Comparison of ENCODE assay signal across 22 cellular contexts in genomic region chr1:246775531-246776385, GRCh38. TPM values are rescaled to one million over a fixed set of nuclear protein-coding genes. Genes with fewer than 3 reads are reported as not detected.
DNase-seq lines count a peak whose midpoint lies in the region; ATAC-seq, FAIRE-seq and TF ChIP-seq lines count a peak whose summit lies in the region.
"Had no signal": no experiment of that assay in that cellular context is flagged by ENCODE, and none has a peak within 500 bp of the region (broad histone marks: within the 10 kb centered on the region; RNA-seq: fewer than 3 reads in every experiment).

No MANE protein-coding gene starts in this region.

- no peak for TF ChIP-seq RAD21 in HepG2 (CRISPR knock-in tag; IDR thresholded peaks at IDR 0.05)
- no peak for TF ChIP-seq RAD21 in K562 (CRISPR knock-in tag; conservative IDR thresholded peaks at IDR 0.05 in 1 of 2, IDR thresholded peaks at IDR 0.05 in 1 of 2)

- H3K9me3 Mint-ChIP-seq in nephron progenitor cell: no peaks in the 10 kb centered on the region
- H3K9me3 Mint-ChIP-seq: CD8-positive, alpha-beta memory T cell had no signal

- H3K4me2 ChIP-seq in HepG2 (ENCODE audit: low read depth, low read length) (no peak overlapping the region), K562 (ENCODE audit: insufficient read depth, low read length) (no peak overlapping the region)
- H3K4me2 ChIP-seq: PC-9 had no signal

- 86% methylated on average over 19 of the region's 23 CpGs for WGBS in right lobe of liver (ENCODE audit: insufficient coverage, low coverage, low lambda C conversion rate, missing lambda C conversion rate)
- 93% methylated on average over 23 of the region's 23 CpGs for WGBS in HepG2 (ENCODE audit: low lambda C conversion rate)
- 69% methylated on average over 23 of the region's 23 CpGs for WGBS in K562 (ENCODE audit: insufficient coverage, low coverage, missing lambda C conversion rate)

- H3K9me1 ChIP-seq in K562 (ENCODE audit: control insufficient read depth, insufficient read depth, low read length): no peaks in the 10 kb centered on the region

- H3K27ac ChIP-seq in right lobe of liver: no peak overlapping the region
- no peak overlapping the region for H3K27ac ChIP-seq in HepG2 (ENCODE audit: extremely low read length, insufficient read depth, low read length)
- no peak overlapping the region for H3K27ac ChIP-seq in K562 (ENCODE audit: extremely low read depth, low read depth, low read length)
- H3K27ac ChIP-seq: BLaER1 treated with 17β-estradiol and CSF1 and Interleukin-3, amounts not matched to agents 10 nM and 100 nM; PC-9; SJSA1 had no signal

- ATAC-seq in right lobe of liver: peak; percentile 29 to 79 (median 56)
- no peak for ATAC-seq in HepG2
- ATAC-seq in K562: peak; percentile 29; the same call in 1 of the 3 replicates
- ATAC-seq: Right ventricle myocardium inferior had no signal

- H3K36me3 ChIP-seq in right lobe of liver: peaks cover 0 to 69% (median 23%) of the 10 kb centered on the region in 4 donors
- peaks cover 15 to 47% of the 10 kb centered on the region in 2 experiments for H3K36me3 ChIP-seq in HepG2 (replicated peaks in 1 of 2; ENCODE audit: control insufficient read depth in 1 of 2, insufficient read depth in 2 of 2, low read length in 2 of 2)
- H3K36me3 ChIP-seq in K562 (ENCODE audit: control insufficient read depth, insufficient read depth, low read length): peaks cover 9% of the 10 kb centered on the region; the same call in 1 of the 3 replicates

- DNase-seq in right lobe of liver (no peak), HepG2 (ENCODE audit: low spot score) (no peak), K562 (ENCODE audit: extremely low read depth in 1 of 4, low spot score in 3 of 4) (no peak), nephron progenitor cell (no peak), NCI-H345 (lab: John Stamatoyannopoulos, UW) (no peak), NCI-H524 treated with DMSO at 0.1 percent for 48 hours (lab: John Stamatoyannopoulos, UW) (no peak), hypothalamus (lab: John Stamatoyannopoulos, UW) (no peak)
- DNase-seq: CD8-positive, alpha-beta memory T cell; DMS79 treated with DMSO at 0.1 percent for 48 hours; Kasumi-1; MG63; NCI-H1105 treated with DMSO at 0.1 percent for 48 hours; NCI-H146; NCI-H2029; NCI-H446 treated with DMSO at 0.1 percent for 48 hours; NCI-H526 treated with DMSO at 0.1 percent for 48 hours; PC-9 had no signal

- no peak overlapping the region for H3K9ac ChIP-seq in HepG2 (ENCODE audit: insufficient read depth, low read depth, low read length)
- no peak overlapping the region for H3K9ac ChIP-seq in K562 (ENCODE audit: insufficient read depth in 1 of 2, low read depth in 2 of 2, low read length in 2 of 2)
- H3K9ac ChIP-seq: BLaER1 treated with 17β-estradiol and CSF1 and Interleukin-3, amounts not matched to agents 10 nM and 100 nM had no signal

- TF ChIP-seq POLR2A in right lobe of liver (IDR thresholded peaks at IDR 0.05) (no peak), HepG2 (IDR thresholded peaks at IDR 0.05; ENCODE audit: insufficient read depth in 1 of 2, low read depth in 2 of 2, low read length in 2 of 2) (no peak), K562 (conservative IDR thresholded peaks at IDR 0.05) (no peak)

- TF ChIP-seq EP300 in HepG2 (IDR thresholded peaks at IDR 0.05; ENCODE audit: low read depth in 2 of 2, low read length in 2 of 2) (no peak), HepG2 (CRISPR knock-in tag; IDR thresholded peaks at IDR 0.05; ENCODE audit: borderline replicate concordance) (no peak), K562 (IDR thresholded peaks at IDR 0.05; ENCODE audit: low read length) (no peak)

- BruUV-seq in HepG2 (replicated peaks; lab: Mats Ljungman, UMichigan): no TSS peak
- BruUV-seq in K562 (replicated peaks; lab: Mats Ljungman, UMichigan): no TSS peak

- no peaks in the 10 kb centered on the region for H3K79me2 ChIP-seq in HepG2 (ENCODE audit: insufficient read depth, low read length)
- H3K79me2 ChIP-seq in K562 (ENCODE audit: control insufficient read depth, insufficient read depth, low read length): no peaks in the 10 kb centered on the region

- CTCF ChIA-PET in HepG2 (lab: Yijun Ruan, JAX; ENCODE audit: low intra/inter-chr PET ratio, low total read pairs): no interaction called here
- CTCF ChIA-PET in K562 (lab: Yijun Ruan, JAX; ENCODE audit: low intra/inter-chr PET ratio): no interaction called here

- H3K4me1 ChIP-seq in right lobe of liver (no peaks in the 10 kb centered on the region), HepG2 (ENCODE audit: insufficient read depth, low read length) (no peaks in the 10 kb centered on the region), K562 (replicated peaks in 1 of 2; ENCODE audit: control insufficient read depth in 2 of 2, insufficient read depth in 2 of 2, low read length in 2 of 2) (no peaks in the 10 kb centered on the region)
- H3K4me1 ChIP-seq: SJSA1 had no signal

- peak overlapping the region; percentile 48 for H3K27ac Mint-ChIP-seq in nephron progenitor cell
- H3K27ac Mint-ChIP-seq: CD8-positive, alpha-beta memory T cell had no signal

- H3K4me3 Mint-ChIP-seq in nephron progenitor cell: peak overlapping the region; percentile 20
- H3K4me3 Mint-ChIP-seq: CD8-positive, alpha-beta memory T cell had no signal

- H3K4me1 Mint-ChIP-seq in nephron progenitor cell: peaks cover 44% of the 10 kb centered on the region

- H3K27me3 Mint-ChIP-seq in nephron progenitor cell (ENCODE audit: low read depth, poor library complexity): peaks cover 2% of the 10 kb centered on the region
- H3K27me3 Mint-ChIP-seq: CD8-positive, alpha-beta memory T cell had no signal

- FAIRE-seq in HepG2 (lab: Jason Lieb, UNC) (no peak), K562 (lab: Jason Lieb, UNC) (no peak)
- FAIRE-seq: GM18507, H54 had no signal

- H3K36me3 Mint-ChIP-seq in nephron progenitor cell (ENCODE audit: low read depth): peaks cover 86% of the 10 kb centered on the region

- H4K20me1 ChIP-seq in HepG2 (ENCODE audit: insufficient read depth, low read length) (no peaks in the 10 kb centered on the region), K562 (replicated peaks; ENCODE audit: control insufficient read depth, insufficient read depth, low read length) (no peaks in the 10 kb centered on the region)
- H4K20me1 ChIP-seq: BLaER1 treated with 17β-estradiol and CSF1 and Interleukin-3, amounts not matched to agents 10 nM and 100 nM had no signal

- intact Hi-C loops in right lobe of liver (cut with DNase I): no loop called here
- intact Hi-C loops in HepG2 (cut with micrococcal nuclease; ENCODE audit: unreplicated experiment): no loop called here
- intact Hi-C loops in K562 (cut with micrococcal nuclease): no loop called here

- H3K4me3 ChIP-seq in right lobe of liver: no peak overlapping the region
- no peak overlapping the region for H3K4me3 ChIP-seq in HepG2 (replicated peaks in 1 of 3; ENCODE audit: insufficient read depth in 1 of 3, low read depth in 2 of 3, low read length in 3 of 3)
- H3K4me3 ChIP-seq in K562: no peak overlapping the region
- H3K4me3 ChIP-seq: BLaER1 treated with 17β-estradiol and CSF1 and Interleukin-3, amounts not matched to agents 10 nM and 100 nM; MG63; PC-9; SJSA1 had no signal

- no peak for TF ChIP-seq CTCF in right lobe of liver (IDR thresholded peaks at IDR 0.05)
- TF ChIP-seq CTCF in HepG2 (CRISPR knock-in tag; IDR thresholded peaks at IDR 0.05): no peak
- no peak for TF ChIP-seq CTCF in K562 (IDR thresholded peaks at IDR 0.05 in 2 of 3, conservative IDR thresholded peaks at IDR 0.05 in 1 of 3; ENCODE audit: insufficient read depth in 2 of 3, low read depth in 1 of 3, low read length in 3 of 3)
- no peak for TF ChIP-seq CTCF in nephron progenitor cell (IDR thresholded peaks at IDR 0.05)

- no peaks in the 10 kb centered on the region for H3K9me3 ChIP-seq in right lobe of liver
- no peaks in the 10 kb centered on the region for H3K9me3 ChIP-seq in HepG2 (ENCODE audit: low read length)
- no peaks in the 10 kb centered on the region for H3K9me3 ChIP-seq in K562 (replicated peaks; ENCODE audit: control insufficient read depth, insufficient read depth, low read depth, low read length)
- H3K9me3 ChIP-seq: MG63 had no signal

- H2AFZ ChIP-seq in HepG2 (ENCODE audit: low read length): no peak overlapping the region
- H2AFZ ChIP-seq in K562 (ENCODE audit: low read depth, low read length): no peak overlapping the region
- H2AFZ ChIP-seq: PC-9 had no signal

- H3K27me3 ChIP-seq in right lobe of liver (no peaks in the 10 kb centered on the region), HepG2 (ENCODE audit: control insufficient read depth in 1 of 2, insufficient read depth in 2 of 2, low read length in 2 of 2) (no peaks in the 10 kb centered on the region), K562 (ENCODE audit: control insufficient read depth in 2 of 2, insufficient read depth in 2 of 2, low read length in 2 of 2) (no peaks in the 10 kb centered on the region)
- H3K27me3 ChIP-seq: BLaER1 treated with 17β-estradiol and CSF1 and Interleukin-3, amounts not matched to agents 10 nM and 100 nM; MG63; SJSA1 had no signal

- in situ Hi-C loops in HepG2 (cut with HindIII; ENCODE audit: extremely low pct_ligation_motif_present, low pct_unique_long_range_greater_than_20kb): no loop called here
- in situ Hi-C loops in K562 (cut with MboI): no loop called here

- POLR2A ChIA-PET in HepG2 (lab: Yijun Ruan, JAX): no interaction called here
- POLR2A ChIA-PET in K562 (lab: Yijun Ruan, JAX): no interaction called here

RNA-seq across cellular contexts. Expression of gene SCCPDH, which starts 51.5 kb away (rescaled TPM):
- 100 to 1,000 TPM in 1 of 6 experiments, 10 to 100 TPM in 5; 80.3 to 125 (median 85.3) TPM for total RNA-seq in right lobe of liver
- total RNA-seq in HepG2 (2016; rRNA removed; fragmentation: Illumina TruSeq; extraction: Trizol): 62.3 and 65.6 TPM in 2 replicates
- 30.7 and 32.1 TPM in 2 replicates for total RNA-seq in HepG2 (2016; cell fraction: cytosol; rRNA removed; fragmentation: Illumina TruSeq; extraction: Trizol; ENCODE audit: low read depth)
- total RNA-seq in HepG2 (2016; cell fraction: insoluble cytoplasmic fraction; rRNA removed; fragmentation: Illumina TruSeq; extraction: Trizol): 63.7 and 66.1 TPM in 2 replicates
- total RNA-seq in HepG2 (2016; cell fraction: membrane; rRNA removed; fragmentation: Illumina TruSeq; extraction: Trizol): 42.1 and 43.2 TPM in 2 replicates
- 47.4 and 48.2 TPM in 2 replicates for total RNA-seq in HepG2 (2016; cell fraction: nucleus; rRNA removed; fragmentation: Illumina TruSeq; extraction: Trizol)
- polyA plus RNA-seq in HepG2 (2011; rRNA removed): 29.8 and 36.7 TPM in 2 replicates
- 24.8 and 30.0 TPM in 2 replicates for polyA plus RNA-seq in HepG2 (2011; cell fraction: cytosol; rRNA removed)
- polyA plus RNA-seq in HepG2 (2011; cell fraction: nucleus; rRNA removed): 11.2 and 14.2 TPM in 2 replicates
- polyA plus RNA-seq in HepG2 (2012): 36.7 and 52.0 TPM in 2 replicates
- 24.1 and 29.6 TPM in 2 replicates for polyA plus RNA-seq in HepG2 (2016; cell fraction: cytosol; fragmentation: Illumina TruSeq; extraction: Trizol; ENCODE audit: low read depth)
- 55.1 and 61.6 TPM in 2 replicates for polyA plus RNA-seq in HepG2 (2016; cell fraction: insoluble cytoplasmic fraction; fragmentation: Illumina TruSeq; extraction: Trizol; ENCODE audit: low read depth)
- polyA plus RNA-seq in HepG2 (2016; cell fraction: membrane; fragmentation: Illumina TruSeq; extraction: Trizol; ENCODE audit: low read depth): 28.6 and 29.9 TPM in 2 replicates
- 42.1 and 48.3 TPM in 2 replicates for polyA plus RNA-seq in HepG2 (2016; cell fraction: nucleus; fragmentation: Illumina TruSeq; extraction: Trizol; ENCODE audit: insufficient read depth, low read depth)
- 2.0 and 17.9 TPM in 2 replicates for polyA minus RNA-seq in HepG2 (2011; rRNA and poly(A)+ RNA removed; ENCODE audit: low replicate concordance)
- 19.6 and 22.0 TPM in 2 replicates for polyA minus RNA-seq in HepG2 (2011; cell fraction: cytosol; rRNA and poly(A)+ RNA removed)
- 51.8 and 53.6 TPM in 2 replicates for polyA minus RNA-seq in HepG2 (2011; cell fraction: nucleus; rRNA and poly(A)+ RNA removed)
- 13.0 and 22.1 TPM in 2 replicates for total RNA-seq in K562 (2011; cell fraction: chromatin; rRNA removed; ENCODE audit: low replicate concordance)
- 18.0 and 18.2 TPM in 2 replicates for total RNA-seq in K562 (2011; cell fraction: nucleolus; rRNA removed)
- total RNA-seq in K562 (2011; cell fraction: nucleoplasm; rRNA removed): 25.6 and 32.5 TPM in 2 replicates
- total RNA-seq in K562 (2014; rRNA removed): 37.1 and 42.3 TPM in 2 replicates
- 47.1 and 54.4 TPM in 2 replicates for total RNA-seq in K562 (2014; rRNA removed; fragmentation: Illumina TruSeq; extraction: Trizol)
- 36.6 and 38.2 TPM in 2 replicates for total RNA-seq in K562 (2015; rRNA removed; fragmentation: Illumina TruSeq; extraction: Trizol)
- 37.8 and 38.3 TPM in 2 replicates for total RNA-seq in K562 (2021)
- polyA plus RNA-seq in K562 (2011; rRNA removed): 39.9 and 61.9 TPM in 2 replicates
- 20.4 and 30.0 TPM in 2 replicates for polyA plus RNA-seq in K562 (2011; cell fraction: cytosol; rRNA removed)
- polyA plus RNA-seq in K562 (2011; cell fraction: nucleus; rRNA removed): 9.3 and 15.3 TPM in 2 replicates
- 34.8 and 38.1 TPM in 2 replicates for polyA plus RNA-seq in K562 (2012)
- 28.8 and 29.8 TPM in 2 replicates for polyA plus RNA-seq in K562 (2014; fragmentation: Illumina TruSeq; extraction: Trizol)
- polyA plus RNA-seq in K562 (2014; fragmentation: Nextera tagmentation; extraction: Ambion mirVana): 10 to 100 TPM in 1 of 2 experiments, 1 to 10 TPM in 1; 7.0 to 11.8 TPM
- 48.2 and 51.9 TPM in 2 replicates for polyA plus RNA-seq in K562 (2014; rRNA removed)
- polyA minus RNA-seq in K562 (2011; rRNA and poly(A)+ RNA removed): 40.2 and 42.3 TPM in 2 replicates
- polyA minus RNA-seq in K562 (2011; cell fraction: cytosol; rRNA and poly(A)+ RNA removed): 14.8 and 14.9 TPM in 2 replicates
- polyA minus RNA-seq in K562 (2011; cell fraction: nucleus; rRNA and poly(A)+ RNA removed): 8.1 and 12.9 TPM in 2 replicates
